In genomic region chr1:236465231-236465958, GRCh38 we compare ENCODE assay signal across 13 cellular contexts. TPM values are rescaled to one million over a fixed set of nuclear protein-coding genes. Genes with fewer than 3 reads are reported as not detected.
DNase-seq lines count a peak whose midpoint lies in the region; ATAC-seq and TF ChIP-seq lines count a peak whose summit lies in the region.
"Had no signal": no experiment of that assay in that cellular context is flagged by ENCODE, and none has a peak within 500 bp of the region (broad histone marks: within the 10 kb centered on the region; RNA-seq: fewer than 3 reads in every experiment).

No MANE protein-coding gene starts in this region.

- H3K4me3 Mint-ChIP-seq in activated CD8-positive, alpha-beta T cell treated with anti-CD3 and anti-CD28 coated beads, Interleukin-2, amount 10 ng/mL, durations not matched to agents 7 days and 5 days: no peak overlapping the region
- H3K4me3 Mint-ChIP-seq in activated CD8-positive, alpha-beta T cell treated with anti-CD3 and anti-CD28 coated beads for 36 hours: no peak overlapping the region
- no peak overlapping the region for H3K4me3 Mint-ChIP-seq in natural killer cell treated with Interleukin-12 subunit alpha and Interleukin-12 subunit beta and Interleukin-15 and Interleukin-18, amount 100 ng/mL, for 72 hours
- H3K4me3 Mint-ChIP-seq: neural progenitor cell had no signal

- POLR2A ChIA-PET in activated CD8-positive, alpha-beta T cell treated with anti-CD3 and anti-CD28 coated beads, Interleukin-2, amount 10 ng/mL, durations not matched to agents 7 days and 5 days (lab: Charles Lee): no interaction called here
- POLR2A ChIA-PET in activated CD8-positive, alpha-beta T cell treated with anti-CD3 and anti-CD28 coated beads for 36 hours (lab: Charles Lee): no interaction called here

- no peak overlapping the region for H3K9ac ChIP-seq in parathyroid adenoma
- H3K9ac ChIP-seq: neural progenitor cell had no signal

- TF ChIP-seq CTCF in activated CD8-positive, alpha-beta T cell treated with anti-CD3 and anti-CD28 coated beads for 36 hours (IDR thresholded peaks at IDR 0.05): no peak
- no peak for TF ChIP-seq CTCF in parathyroid adenoma (IDR thresholded peaks at IDR 0.05)

- intact Hi-C loops in activated CD8-positive, alpha-beta T cell treated with anti-CD3 and anti-CD28 coated beads for 36 hours (cut with micrococcal nuclease): no loop called here

- H3K4me1 ChIP-seq in parathyroid adenoma: no peaks in the 10 kb centered on the region
- H3K4me1 ChIP-seq: neural progenitor cell, upper lobe of right lung had no signal

- no peak for DNase-seq in activated CD8-positive, alpha-beta T cell treated with anti-CD3 and anti-CD28 coated beads, Interleukin-2, amount 10 ng/mL, durations not matched to agents 7 days and 5 days
- no peak for DNase-seq in activated CD8-positive, alpha-beta T cell treated with anti-CD3 and anti-CD28 coated beads for 36 hours
- DNase-seq in natural killer cell treated with Interleukin-12 subunit alpha and Interleukin-12 subunit beta and Interleukin-15 and Interleukin-18, amount 100 ng/mL, for 72 hours (ENCODE audit: low spot score): no peak
- no peak for DNase-seq in LoVo (ENCODE audit: low spot score)
- no peak for DNase-seq in stimulated activated CD4-positive, alpha-beta T cell treated with anti-CD3 and anti-CD28 coated beads, Interleukin-2, amount 100 ng/mL, for 48 hours
- DNase-seq: 8988T; activated gamma-delta T cell treated with Interleukin-2 at 50 U/mL for 16 hours; stimulated activated CD4-positive, alpha-beta T cell treated with anti-CD3 and anti-CD28 coated beads, Interleukin-4, amount 100 ng/mL, for 1 hour; upper lobe of right lung had no signal

- no peaks in the 10 kb centered on the region for H3K79me2 ChIP-seq in parathyroid adenoma

- no peaks in the 10 kb centered on the region for H3K9me3 Mint-ChIP-seq in activated CD8-positive, alpha-beta T cell treated with anti-CD3 and anti-CD28 coated beads, Interleukin-2, amount 10 ng/mL, durations not matched to agents 7 days and 5 days (ENCODE audit: insufficient read depth)
- no peaks in the 10 kb centered on the region for H3K9me3 Mint-ChIP-seq in activated CD8-positive, alpha-beta T cell treated with anti-CD3 and anti-CD28 coated beads for 36 hours
- no peaks in the 10 kb centered on the region for H3K9me3 Mint-ChIP-seq in natural killer cell treated with Interleukin-12 subunit alpha and Interleukin-12 subunit beta and Interleukin-15 and Interleukin-18, amount 100 ng/mL, for 72 hours
- H3K9me3 Mint-ChIP-seq: neural progenitor cell had no signal

- H3K27me3 Mint-ChIP-seq in activated CD8-positive, alpha-beta T cell treated with anti-CD3 and anti-CD28 coated beads, Interleukin-2, amount 10 ng/mL, durations not matched to agents 7 days and 5 days (ENCODE audit: low read depth): peaks cover 36% of the 10 kb centered on the region
- H3K27me3 Mint-ChIP-seq in activated CD8-positive, alpha-beta T cell treated with anti-CD3 and anti-CD28 coated beads for 36 hours: peaks cover 39% of the 10 kb centered on the region
- H3K27me3 Mint-ChIP-seq in natural killer cell treated with Interleukin-12 subunit alpha and Interleukin-12 subunit beta and Interleukin-15 and Interleukin-18, amount 100 ng/mL, for 72 hours: peaks cover 0 to 22% of the 10 kb centered on the region in 2 donors

- H3K4me3 ChIP-seq in parathyroid adenoma (ENCODE audit: low read depth, low read length): no peak overlapping the region
- H3K4me3 ChIP-seq: neural progenitor cell, upper lobe of right lung had no signal

- H3K27me3 ChIP-seq in parathyroid adenoma (ENCODE audit: control insufficient read depth, insufficient read depth, low read length): no peaks in the 10 kb centered on the region
- H3K27me3 ChIP-seq: upper lobe of right lung had no signal

- H3K36me3 ChIP-seq in parathyroid adenoma (ENCODE audit: control insufficient read depth, insufficient read depth, low read length): no peaks in the 10 kb centered on the region
- H3K36me3 ChIP-seq: neural progenitor cell, upper lobe of right lung had no signal

- peak overlapping the region; percentile 20 for H2AFZ ChIP-seq in parathyroid adenoma
- H2AFZ ChIP-seq: neural progenitor cell had no signal

- no peak overlapping the region for H3K27ac Mint-ChIP-seq in activated CD8-positive, alpha-beta T cell treated with anti-CD3 and anti-CD28 coated beads, Interleukin-2, amount 10 ng/mL, durations not matched to agents 7 days and 5 days
- H3K27ac Mint-ChIP-seq in activated CD8-positive, alpha-beta T cell treated with anti-CD3 and anti-CD28 coated beads for 36 hours: no peak overlapping the region
- H3K27ac Mint-ChIP-seq in natural killer cell treated with Interleukin-12 subunit alpha and Interleukin-12 subunit beta and Interleukin-15 and Interleukin-18, amount 100 ng/mL, for 72 hours: no peak overlapping the region

- CTCF ChIA-PET in activated CD8-positive, alpha-beta T cell treated with anti-CD3 and anti-CD28 coated beads, Interleukin-2, amount 10 ng/mL, durations not matched to agents 7 days and 5 days (lab: Charles Lee): no interaction called here
- CTCF ChIA-PET in activated CD8-positive, alpha-beta T cell treated with anti-CD3 and anti-CD28 coated beads for 36 hours (lab: Charles Lee): interaction anchor here (1.2 kb wide), 1 partner anchor 19 kb away, joined by 3 read pairs; no protein-coding TSS in a partner anchor

- peak overlapping the region; percentile 50 for H3K27ac ChIP-seq in parathyroid adenoma
- H3K27ac ChIP-seq: neural progenitor cell, upper lobe of right lung had no signal

- H3K9me3 ChIP-seq in parathyroid adenoma (ENCODE audit: control insufficient read depth, low read length): no peaks in the 10 kb centered on the region
- H3K9me3 ChIP-seq: upper lobe of right lung had no signal

- peaks cover 18% of the 10 kb centered on the region for H3K4me1 Mint-ChIP-seq in activated CD8-positive, alpha-beta T cell treated with anti-CD3 and anti-CD28 coated beads, Interleukin-2, amount 10 ng/mL, durations not matched to agents 7 days and 5 days (ENCODE audit: low read depth)
- H3K4me1 Mint-ChIP-seq in activated CD8-positive, alpha-beta T cell treated with anti-CD3 and anti-CD28 coated beads for 36 hours (ENCODE audit: low read depth): peaks cover 21% of the 10 kb centered on the region
- H3K4me1 Mint-ChIP-seq in natural killer cell treated with Interleukin-12 subunit alpha and Interleukin-12 subunit beta and Interleukin-15 and Interleukin-18, amount 100 ng/mL, for 72 hours (ENCODE audit: low read depth in 2 of 2): peaks cover 15 to 20% of the 10 kb centered on the region in 2 donors

- ATAC-seq in activated CD8-positive, alpha-beta T cell treated with anti-CD3 and anti-CD28 coated beads, Interleukin-2, amount 10 ng/mL, durations not matched to agents 7 days and 5 days: peak; percentile 15
- no peak for ATAC-seq in activated CD8-positive, alpha-beta T cell treated with anti-CD3 and anti-CD28 coated beads for 36 hours
- ATAC-seq in HG02678 (IDR thresholded peaks at IDR 0.05; ENCODE audit: unreplicated experiment) (peak; percentile 30), HG03575 (IDR thresholded peaks at IDR 0.05; ENCODE audit: extremely low read depth, insufficient number of reproducible peaks, low FRiP score, unreplicated experiment) (peak; percentile 22)
- no peak for ATAC-seq in natural killer cell treated with Interleukin-12 subunit alpha and Interleukin-12 subunit beta and Interleukin-15 and Interleukin-18, amount 100 ng/mL, for 72 hours
- ATAC-seq: upper lobe of right lung had no signal

- H3K36me3 Mint-ChIP-seq in activated CD8-positive, alpha-beta T cell treated with anti-CD3 and anti-CD28 coated beads, Interleukin-2, amount 10 ng/mL, durations not matched to agents 7 days and 5 days (ENCODE audit: low read depth): no peaks in the 10 kb centered on the region
- no peaks in the 10 kb centered on the region for H3K36me3 Mint-ChIP-seq in activated CD8-positive, alpha-beta T cell treated with anti-CD3 and anti-CD28 coated beads for 36 hours (ENCODE audit: low read depth)
- H3K36me3 Mint-ChIP-seq in natural killer cell treated with Interleukin-12 subunit alpha and Interleukin-12 subunit beta and Interleukin-15 and Interleukin-18, amount 100 ng/mL, for 72 hours: no peaks in the 10 kb centered on the region
- H3K36me3 Mint-ChIP-seq: neural progenitor cell had no signal

- peak overlapping the region; percentile 20 for H3K4me2 ChIP-seq in parathyroid adenoma (ENCODE audit: low read length)
- H3K4me2 ChIP-seq: neural progenitor cell had no signal

RNA-seq across cellular contexts. Expression of gene LGALS8, which starts 58.4 kb away (rescaled TPM):
- 10 to 100 TPM; 75.5 to 77.8 TPM for total RNA-seq in activated CD8-positive, alpha-beta T cell treated with anti-CD3 and anti-CD28 coated beads, Interleukin-2, amount 10 ng/mL, durations not matched to agents 7 days and 5 days
- 10 to 100 TPM; 87.3 to 89.3 TPM for total RNA-seq in activated CD8-positive, alpha-beta T cell treated with anti-CD3 and anti-CD28 coated beads for 36 hours
- 100 to 1,000 TPM in 1 of 2 donors, 10 to 100 TPM in 1; 88.2 to 119 TPM for total RNA-seq in natural killer cell treated with Interleukin-12 subunit alpha and Interleukin-12 subunit beta and Interleukin-15 and Interleukin-18, amount 100 ng/mL, for 72 hours

Comparison
In these comparisons a context has a peak if more than half of its experiments do, and no peak if none do; other contexts are left out.
1. ATAC-seq: peak in activated CD8-positive, alpha-beta T cell treated with anti-CD3 and anti-CD28 coated beads, Interleukin-2, amount 10 ng/mL, durations not matched to agents 7 days and 5 days (single experiment), HG02678 (single experiment) and HG03575 (single experiment); none in activated CD8-positive, alpha-beta T cell treated with anti-CD3 and anti-CD28 coated beads for 36 hours (single experiment) and natural killer cell treated with Interleukin-12 subunit alpha and Interleukin-12 subunit beta and Interleukin-15 and Interleukin-18, amount 100 ng/mL, for 72 hours (0 of 2).